Comparison of ENCODE assay signal across 30 cellular contexts in genomic region chr12:19772776-19773175, GRCh38.
"Had no signal": no experiment of that assay in that cellular context is flagged by ENCODE, and none has a peak within 500 bp of the region (broad histone marks: within the 10 kb centered on the region; RNA-seq: fewer than 3 reads in every experiment).

No MANE protein-coding gene starts in this region.

- H3K27me3 ChIP-seq: body of pancreas, colonic mucosa, dorsolateral prefrontal cortex, esophagus muscularis mucosa, foreskin keratinocyte, gastrocnemius medialis, heart left ventricle had no signal

- H3K9me3 Mint-ChIP-seq: activated naive CD8-positive, alpha-beta T cell treated with anti-CD3 and anti-CD28 coated beads, Interleukin-2, amount 10 ng/mL, durations not matched to agents 7 days and 5 days; activated T-helper 17 cell treated with anti-CD3 and anti-CD28 coated beads, Interleukin-2, amount 50 U/mL, for 72 hours had no signal

- H3K4me3 ChIP-seq: body of pancreas, colonic mucosa, dorsolateral prefrontal cortex, esophagus muscularis mucosa, gastrocnemius medialis, heart left ventricle had no signal

- H3K4me3 Mint-ChIP-seq: activated CD4-positive, alpha-beta T cell treated with anti-CD3 and anti-CD28 coated beads, Interleukin-2, amount 10 ng/mL, durations not matched to agents 7 days and 5 days; activated CD8-positive, alpha-beta memory T cell treated with anti-CD3 and anti-CD28 coated beads, Interleukin-2, amount 10 ng/mL, durations not matched to agents 7 days and 5 days; activated CD8-positive, alpha-beta T cell treated with anti-CD3 and anti-CD28 coated beads for 36 hours; activated naive CD4-positive, alpha-beta T cell treated with anti-CD3 and anti-CD28 coated beads for 36 hours; activated naive CD8-positive, alpha-beta T cell treated with anti-CD3 and anti-CD28 coated beads, Interleukin-2, amount 10 ng/mL, durations not matched to agents 7 days and 5 days; activated T-cell treated with anti-CD3 and anti-CD28 coated beads, Interleukin-2, amount 50 U/mL, for 72 hours; activated T-helper 17 cell treated with anti-CD3 and anti-CD28 coated beads, Interleukin-2, amount 50 U/mL, for 72 hours; dendritic cell treated with granulocyte-macrophage colony-stimulating factor and Interleukin-4, amounts not matched to agents 40 ng/mL and 50 ng/mL, for 4 days; WTC11 had no signal

- H3K9me3 ChIP-seq: body of pancreas, colonic mucosa, esophagus muscularis mucosa, gastrocnemius medialis, heart left ventricle had no signal

- H3K27me3 Mint-ChIP-seq: activated CD8-positive, alpha-beta memory T cell treated with anti-CD3 and anti-CD28 coated beads, Interleukin-2, amount 10 ng/mL, durations not matched to agents 7 days and 5 days; activated T-helper 17 cell treated with anti-CD3 and anti-CD28 coated beads, Interleukin-2, amount 50 U/mL, for 72 hours; dendritic cell treated with granulocyte-macrophage colony-stimulating factor and Interleukin-4, amounts not matched to agents 40 ng/mL and 50 ng/mL, for 4 days had no signal

- DNase-seq: activated CD4-positive, alpha-beta T cell treated with anti-CD3 and anti-CD28 coated beads for 1 hour; activated CD4-positive, alpha-beta T cell treated with anti-CD3 and anti-CD28 coated beads for 4 hours; activated CD4-positive, alpha-beta T cell treated with anti-CD3 and anti-CD28 coated beads, Interleukin-2, amount 10 ng/mL, durations not matched to agents 7 days and 5 days; activated CD4-positive, alpha-beta T cell treated with anti-CD3 and anti-CD28 coated beads, Interleukin-2, amount 50 U/mL, for 48 hours; activated CD8-positive, alpha-beta memory T cell treated with anti-CD3 and anti-CD28 coated beads, Interleukin-2, amount 10 ng/mL, durations not matched to agents 7 days and 5 days; activated CD8-positive, alpha-beta memory T cell treated with anti-CD3 and anti-CD28 coated beads, Interleukin-2, amount 50 U/mL, for 4 hours; activated CD8-positive, alpha-beta T cell treated with anti-CD3 and anti-CD28 coated beads for 36 hours; activated effector memory CD4-positive, alpha-beta T cell treated with Interleukin-2 at 50 U/mL for 16 hours; activated naive CD4-positive, alpha-beta T cell treated with anti-CD3 and anti-CD28 coated beads for 36 hours; activated naive CD8-positive, alpha-beta T cell treated with anti-CD3 and anti-CD28 coated beads, Interleukin-2, amount 10 ng/mL, durations not matched to agents 7 days and 5 days; activated T-cell treated with anti-CD3 and anti-CD28 coated beads, Interleukin-2, amount 50 U/mL, for 1 hour; activated T-cell treated with anti-CD3 and anti-CD28 coated beads, Interleukin-2, amount 50 U/mL, for 72 hours; body of pancreas; caudate nucleus; colonic mucosa; dorsolateral prefrontal cortex; effector memory CD4-positive, alpha-beta T cell; erythroblast; foreskin keratinocyte; gastrocnemius medialis; glutamatergic neuron; heart left ventricle; T-helper 1 cell; T-helper 2 cell had no signal

- H3K36me3 Mint-ChIP-seq: activated CD8-positive, alpha-beta memory T cell treated with anti-CD3 and anti-CD28 coated beads, Interleukin-2, amount 10 ng/mL, durations not matched to agents 7 days and 5 days; activated naive CD4-positive, alpha-beta T cell treated with anti-CD3 and anti-CD28 coated beads, Interleukin-2, amount 50 U/mL, for 72 hours; activated naive CD8-positive, alpha-beta T cell treated with anti-CD3 and anti-CD28 coated beads, Interleukin-2, amount 10 ng/mL, durations not matched to agents 7 days and 5 days; WTC11 had no signal

- H3K4me1 ChIP-seq: body of pancreas, colonic mucosa, foreskin keratinocyte, gastrocnemius medialis had no signal

- H3K4me1 Mint-ChIP-seq: activated CD4-positive, alpha-beta T cell treated with anti-CD3 and anti-CD28 coated beads, Interleukin-2, amount 10 ng/mL, durations not matched to agents 7 days and 5 days; activated CD8-positive, alpha-beta memory T cell treated with anti-CD3 and anti-CD28 coated beads, Interleukin-2, amount 10 ng/mL, durations not matched to agents 7 days and 5 days; activated naive CD8-positive, alpha-beta T cell treated with anti-CD3 and anti-CD28 coated beads, Interleukin-2, amount 10 ng/mL, durations not matched to agents 7 days and 5 days; activated T-helper 17 cell treated with anti-CD3 and anti-CD28 coated beads, Interleukin-2, amount 50 U/mL, for 72 hours; WTC11 had no signal

- H3K36me3 ChIP-seq: colonic mucosa, esophagus muscularis mucosa, gastrocnemius medialis, heart left ventricle had no signal

- H3K27ac ChIP-seq: body of pancreas, colonic mucosa, dorsolateral prefrontal cortex, esophagus muscularis mucosa, foreskin keratinocyte, gastrocnemius medialis, VCaP had no signal

- H3K27ac Mint-ChIP-seq: activated CD4-positive, alpha-beta T cell treated with anti-CD3 and anti-CD28 coated beads, Interleukin-2, amount 10 ng/mL, durations not matched to agents 7 days and 5 days; activated CD8-positive, alpha-beta memory T cell treated with anti-CD3 and anti-CD28 coated beads, Interleukin-2, amount 10 ng/mL, durations not matched to agents 7 days and 5 days; activated CD8-positive, alpha-beta T cell treated with anti-CD3 and anti-CD28 coated beads for 36 hours; activated naive CD4-positive, alpha-beta T cell treated with anti-CD3 and anti-CD28 coated beads for 36 hours; activated naive CD4-positive, alpha-beta T cell treated with anti-CD3 and anti-CD28 coated beads, Interleukin-2, amount 50 U/mL, for 72 hours; activated naive CD8-positive, alpha-beta T cell treated with anti-CD3 and anti-CD28 coated beads, Interleukin-2, amount 10 ng/mL, durations not matched to agents 7 days and 5 days; activated T-cell treated with anti-CD3 and anti-CD28 coated beads, Interleukin-2, amount 50 U/mL, for 72 hours; activated T-helper 17 cell treated with anti-CD3 and anti-CD28 coated beads, Interleukin-2, amount 50 U/mL, for 72 hours; dendritic cell treated with granulocyte-macrophage colony-stimulating factor and Interleukin-4, amounts not matched to agents 40 ng/mL and 50 ng/mL, for 4 days; WTC11 had no signal

- ATAC-seq: activated CD8-positive, alpha-beta memory T cell treated with anti-CD3 and anti-CD28 coated beads, Interleukin-2, amount 10 ng/mL, durations not matched to agents 7 days and 5 days; activated CD8-positive, alpha-beta T cell treated with anti-CD3 and anti-CD28 coated beads for 36 hours; activated naive CD4-positive, alpha-beta T cell treated with anti-CD3 and anti-CD28 coated beads, Interleukin-2, amount 50 U/mL, for 72 hours; activated T-cell treated with anti-CD3 and anti-CD28 coated beads, Interleukin-2, amount 50 U/mL, for 72 hours; activated T-helper 17 cell treated with anti-CD3 and anti-CD28 coated beads, Interleukin-2, amount 50 U/mL, for 72 hours; body of pancreas; foreskin keratinocyte; gastrocnemius medialis had no signal
